In the genomic region with DNA sequence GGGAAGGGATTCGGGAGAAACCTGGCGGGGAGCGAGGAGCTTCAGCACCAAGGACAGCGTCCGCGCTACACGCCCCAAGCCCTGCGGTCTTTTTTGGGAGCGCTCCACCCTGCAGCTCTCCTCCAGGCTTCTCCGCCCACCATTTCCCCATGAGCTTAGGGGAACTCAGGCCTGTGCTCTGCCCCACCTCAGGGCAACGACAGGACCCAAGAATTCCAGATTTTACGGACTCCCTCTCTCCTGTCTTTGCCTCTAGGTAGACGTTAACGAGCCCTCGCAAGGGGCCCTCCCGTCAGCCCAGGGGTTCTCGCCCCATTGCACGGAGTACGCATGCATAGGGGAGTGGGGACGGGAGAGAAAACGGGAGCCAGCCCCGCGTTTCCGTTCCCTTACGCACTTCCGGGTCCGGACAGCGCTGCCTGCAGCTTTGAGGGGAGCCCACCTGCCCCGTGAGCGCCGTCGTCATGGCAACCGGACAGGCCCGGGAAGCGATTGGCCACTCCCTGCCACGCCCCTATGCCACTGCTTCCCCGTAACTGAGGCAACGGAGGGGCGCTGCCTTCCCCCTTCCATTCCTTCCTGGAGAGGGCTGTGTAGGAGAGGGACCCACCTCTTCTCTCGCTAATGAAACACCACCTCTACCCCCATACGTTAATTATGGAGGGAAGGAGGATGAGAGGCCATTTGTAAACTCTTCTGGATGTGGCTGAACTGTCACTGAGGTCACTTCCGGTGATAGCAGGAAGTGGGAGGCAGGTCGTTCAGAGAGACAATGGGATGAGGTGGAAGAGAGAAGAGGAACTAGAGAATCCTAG, we compare ENCODE assay signal across 8 cellular contexts. TPM values are rescaled to one million over a fixed set of nuclear protein-coding genes. Genes with fewer than 3 reads are reported as not detected.
DNase-seq lines count a peak whose midpoint lies in the region; ATAC-seq and TF ChIP-seq lines count a peak whose summit lies in the region.

No MANE protein-coding gene starts in this region.

- no peak overlapping the region for H3K4ac ChIP-seq in H9 (ENCODE audit: low read depth, low read length)

- H2BK5ac ChIP-seq in H9 (ENCODE audit: insufficient read length, low read length), result no peak overlapping the region

- H2AFZ ChIP-seq in H9 (ENCODE audit: low read length) (no peak overlapping the region), mammary epithelial cell (ENCODE audit: low read depth, low read length) (peak overlapping the region; percentile 64)

- peak overlapping the region; percentile 41 for H3K4me2 ChIP-seq in H9 (ENCODE audit: insufficient read depth, insufficient read length, low read length)
- peak overlapping the region; percentile 73 for H3K4me2 ChIP-seq in mammary epithelial cell (ENCODE audit: insufficient read depth, low read depth, low read length)

- POLR2A ChIA-PET in A673 (lab: Charles Lee; ENCODE audit: low non-redundant PET), result no interaction called here

- no TSS peak for BruUV-seq in A673 (replicated peaks; lab: Mats Ljungman, UMichigan)
- BruUV-seq in mammary epithelial cell (replicated peaks; lab: Mats Ljungman, UMichigan), result no TSS peak

- intact Hi-C loops in A673 (cut with micrococcal nuclease; ENCODE audit: unreplicated experiment), result no loop called here
- intact Hi-C loops in mammary epithelial cell (cut with micrococcal nuclease), result no loop called here

- no peaks in the 10 kb centered on the region for H3K79me1 ChIP-seq in H9 (ENCODE audit: insufficient read depth, low read depth, low read length, poor library complexity, severe bottlenecking)

- no peak overlapping the region for H3K14ac ChIP-seq in H9 (ENCODE audit: insufficient read depth, low read length)

- H3K4me1 Mint-ChIP-seq in H9, result peaks cover 5 to 17% of the 10 kb centered on the region in 2 experiments

- H3K36me3 ChIP-seq in A673 (ENCODE audit: insufficient read depth, low read length, poor library complexity, severe bottlenecking) (no peaks in the 10 kb centered on the region), mammary epithelial cell (ENCODE audit: insufficient read depth, low read length) (no peaks in the 10 kb centered on the region), tibial nerve (no peaks in the 10 kb centered on the region)

- H3K9ac ChIP-seq in H9 (ENCODE audit: extremely low read depth, insufficient read length, low read length) (no peak overlapping the region), mammary epithelial cell (ENCODE audit: insufficient read depth, low read length) (no peak overlapping the region)

- in situ Hi-C loops in SK-MEL-5 (cut with HindIII; ENCODE audit: low pct_unique_long_range_greater_than_20kb, low sequenced_read_pairs) (no loop called here), mammary epithelial cell (cut with MboI; ENCODE audit: low sequenced_read_pairs in 2 of 2) (no loop called here)

- no peak overlapping the region for H2AK5ac ChIP-seq in H9 (ENCODE audit: insufficient read length, low read length)

- peaks cover 0 to 1% of the 10 kb centered on the region in 2 experiments; a peak in 1 of 5 replicates for H3K9me3 Mint-ChIP-seq in H9

- peaks cover 7% of the 10 kb centered on the region for H3K23me2 ChIP-seq in H9 (ENCODE audit: insufficient read length, low read depth, low read length, poor library complexity, severe bottlenecking)

- no peak for TF ChIP-seq CTCF in A673 (conservative IDR thresholded peaks at IDR 0.05; ENCODE audit: low read depth, low read length)
- TF ChIP-seq CTCF in H9 (conservative IDR thresholded peaks at IDR 0.05), result no peak
- no peak for TF ChIP-seq CTCF in mammary epithelial cell (conservative IDR thresholded peaks at IDR 0.05 in 1 of 2, IDR thresholded peaks at IDR 0.05 in 1 of 2; ENCODE audit: extremely low read depth in 1 of 2, insufficient read depth in 1 of 2, low read depth in 1 of 2, low read length in 2 of 2)
- no peak for TF ChIP-seq CTCF in tibial nerve (IDR thresholded peaks at IDR 0.05)

- no peak overlapping the region for H4K8ac ChIP-seq in H9 (replicated peaks; ENCODE audit: insufficient read length, low read depth, low read length)

- H3K27me3 ChIP-seq in A673 (replicated peaks; ENCODE audit: insufficient read depth, low read depth, low read length, poor library complexity), result peaks cover 8% of the 10 kb centered on the region
- H3K27me3 ChIP-seq in H9 (ENCODE audit: insufficient read depth, low read length), result no peaks in the 10 kb centered on the region
- H3K27me3 ChIP-seq in mammary epithelial cell (ENCODE audit: insufficient read depth, low read length), result no peaks in the 10 kb centered on the region
- H3K27me3 ChIP-seq in tibial nerve, result peaks cover 0 to 72% of the 10 kb centered on the region in 2 donors

- peaks cover 6% of the 10 kb centered on the region for H3K4me1 ChIP-seq in A673 (ENCODE audit: insufficient read depth, low read length, poor library complexity, severe bottlenecking)
- H3K4me1 ChIP-seq in H9 (ENCODE audit: insufficient read depth, low read length), result no peaks in the 10 kb centered on the region
- peaks cover 24% of the 10 kb centered on the region for H3K4me1 ChIP-seq in mammary epithelial cell (ENCODE audit: insufficient read depth, low read length)
- H3K4me1 ChIP-seq in tibial nerve, result peaks cover 0 to 12% (median 0%) of the 10 kb centered on the region in 4 donors

- H3K18ac ChIP-seq in H9 (ENCODE audit: insufficient read length, low read depth, low read length), result no peak overlapping the region

- H3K36me3 Mint-ChIP-seq in H9 (ENCODE audit: insufficient read depth in 1 of 3, low read depth in 3 of 3), result peaks cover 0 to 4% (median 3%) of the 10 kb centered on the region in 3 experiments; a peak in 1 of 7 replicates

- peak; percentile 76 for ATAC-seq in left lobe of liver
- ATAC-seq in HG02981 (IDR thresholded peaks at IDR 0.05; ENCODE audit: unreplicated experiment), result no peak

- H4K91ac ChIP-seq in H9 (ENCODE audit: insufficient read length, low read depth, low read length), result no peak overlapping the region

- H2BK12ac ChIP-seq in H9 (ENCODE audit: insufficient read length, low read depth, low read length), result no peak overlapping the region

- no peaks in the 10 kb centered on the region for H3K9me3 ChIP-seq in A673 (ENCODE audit: low read depth, low read length, poor library complexity, severe bottlenecking)
- no peaks in the 10 kb centered on the region for H3K9me3 ChIP-seq in H9 (ENCODE audit: control insufficient read depth, low read depth, low read length)
- H3K9me3 ChIP-seq in mammary epithelial cell (replicated peaks; ENCODE audit: insufficient read depth, low read length), result no peaks in the 10 kb centered on the region
- H3K9me3 ChIP-seq in tibial nerve, result peaks cover 0 to 6% (median 0%) of the 10 kb centered on the region in 4 donors

- no peak overlapping the region for H2BK120ac ChIP-seq in H9 (ENCODE audit: low read depth, low read length, poor library complexity, severe bottlenecking)

- H2BK20ac ChIP-seq in H9 (ENCODE audit: low read depth, low read length, poor library complexity, severe bottlenecking), result no peak overlapping the region

- WGBS in H9 (ENCODE audit: extremely low coverage, insufficient read length, low lambda C conversion rate), result no CpG with 5 or more reads among the region's 43 CpGs
- WGBS in mammary epithelial cell (ENCODE audit: low coverage, missing lambda C conversion rate), result 10% methylated on average over 28 of the region's 43 CpGs
- 7 to 14% methylated on average over 41 to 43 of the region's 43 CpGs for WGBS in tibial nerve, 2 donors

- no peak for TF ChIP-seq EP300 in tibial nerve (IDR thresholded peaks at IDR 0.05)

- H3T11ph ChIP-seq in H9 (ENCODE audit: low read length), result no peak overlapping the region

- peak overlapping the region; percentile 48 to 96 (median 92); a peak in 5 of 7 replicates for H3K27ac Mint-ChIP-seq in H9

- CTCF ChIA-PET in A673 (lab: Charles Lee), result no interaction called here
- CTCF ChIA-PET in mammary epithelial cell (lab: Charles Lee; ENCODE audit: low non-redundant PET), result interaction anchor here (0.7 kb wide), 1 partner anchor 67 kb away, joined by 3 read pairs; a partner anchor contains a TSS

- H3K4me3 ChIP-seq in A673 (ENCODE audit: low read depth, low read length, poor library complexity, severe bottlenecking), result peak overlapping the region; percentile 16
- no peak overlapping the region for H3K4me3 ChIP-seq in mammary epithelial cell (replicated peaks in 1 of 3; ENCODE audit: insufficient read depth in 1 of 3, low read depth in 2 of 3, low read length in 3 of 3)
- peak overlapping the region in 1 of 4 donors; percentile 13 for H3K4me3 ChIP-seq in tibial nerve

- no peak overlapping the region for H3K23ac ChIP-seq in H9 (ENCODE audit: insufficient read length, low read depth, low read length)

- H3K79me2 ChIP-seq in H9 (ENCODE audit: insufficient read depth, low read length) (no peaks in the 10 kb centered on the region), mammary epithelial cell (ENCODE audit: insufficient read depth, low read length) (no peaks in the 10 kb centered on the region)

- peak overlapping the region; percentile 71 to 86 for H3K4me3 Mint-ChIP-seq in H9

- H2BK15ac ChIP-seq in H9 (ENCODE audit: low read depth, low read length), result no peak overlapping the region

- H3K27ac ChIP-seq in A673 (ENCODE audit: low read depth, low read length, poor library complexity, severe bottlenecking) (no peak overlapping the region), H9 (ENCODE audit: insufficient read length, low read depth, low read length) (no peak overlapping the region), mammary epithelial cell (ENCODE audit: insufficient read depth, low read depth, low read length) (no peak overlapping the region), tibial nerve (no peak overlapping the region)

- TF ChIP-seq POLR2A in tibial nerve (IDR thresholded peaks at IDR 0.05), result no peak

- DNase-seq in A673 (ENCODE audit: low spot score) (peak; percentile 82), H9 (peak; percentile 96), SK-MEL-5 (ENCODE audit: low read depth, low spot score) (peak; percentile 47), mammary epithelial cell (peak; percentile 54), left lobe of liver (ENCODE audit: low spot score) (no peak), tibial nerve (ENCODE audit: low spot score in 2 of 2) (no peak)
- peak; percentile 22 for DNase-seq in stimulated activated naive CD4-positive, alpha-beta T cell treated with Interleukin-2 at 50 U/mL for 16 hours (lab: John Stamatoyannopoulos, UW)

- no peak overlapping the region for H4K5ac ChIP-seq in H9 (ENCODE audit: insufficient read length, low read depth, low read length)

- dilution Hi-C loops in mammary epithelial cell (cut with HindIII; ENCODE audit: low sequenced_read_pairs), result no loop called here

- H4K20me1 ChIP-seq in H9 (ENCODE audit: control insufficient read depth, insufficient read depth, insufficient read length) (no peaks in the 10 kb centered on the region), mammary epithelial cell (ENCODE audit: insufficient read depth, low read length) (no peaks in the 10 kb centered on the region)

- no peak overlapping the region for H3K56ac ChIP-seq in H9 (ENCODE audit: insufficient read length, low read depth, low read length)

- peaks cover 43% of the 10 kb centered on the region for H3K27me3 Mint-ChIP-seq in H9 (ENCODE audit: low read depth)

RNA-seq across cellular contexts. Expression of a gene that starts 20.8 kb away (rescaled TPM):
- not detected in 2 replicates for total RNA-seq in A673 (2021)
- total RNA-seq in H9 (2021), result 8.8 and 8.9 TPM in 2 replicates
- 0.08 and 0.18 TPM in 2 replicates for total RNA-seq in SK-MEL-5 (2014; rRNA removed; shearing (Covaris generic))
- polyA plus RNA-seq in SK-MEL-5 (2015; cell fraction: cytosol; rRNA removed), result 0.35 and 0.48 TPM in 2 replicates
- polyA plus RNA-seq in SK-MEL-5 (2015; cell fraction: nucleus; rRNA removed), result 0.04 and 0.12 TPM in 2 replicates
- not detected for total RNA-seq in mammary epithelial cell
- polyA plus RNA-seq in mammary epithelial cell, result 0.01 TPM
- polyA minus RNA-seq in mammary epithelial cell, result not detected
- 2.0 TPM for total RNA-seq in left lobe of liver
- 1 to 10 TPM; 1.5 to 6.9 (median 1.7) TPM for total RNA-seq in tibial nerve

RNA-seq across cellular contexts. Expression of a gene that starts 38.3 kb away (rescaled TPM):
- total RNA-seq in A673 (2021) (not detected in 2 replicates), H9 (2021) (not detected in 2 replicates), mammary epithelial cell (not detected), left lobe of liver (not detected), tibial nerve (not detected)
- total RNA-seq in SK-MEL-5 (2014; rRNA removed; shearing (Covaris generic)), result not detected in 2 replicates
- not detected in 2 replicates for polyA plus RNA-seq in SK-MEL-5 (2015; cell fraction: cytosol; rRNA removed)
- not detected in 2 replicates for polyA plus RNA-seq in SK-MEL-5 (2015; cell fraction: nucleus; rRNA removed)
- polyA plus RNA-seq in mammary epithelial cell, result not detected
- not detected for polyA minus RNA-seq in mammary epithelial cell

RNA-seq across cellular contexts. Expression of a gene that starts 42.4 kb away (rescaled TPM):
- total RNA-seq in A673 (2021) (15.4 and 16.5 TPM in 2 replicates), H9 (2021) (15.9 and 16.9 TPM in 2 replicates), mammary epithelial cell (10 to 100 TPM in 1 of 2 donors, 1 to 10 TPM in 1; 3.3 to 14.8 TPM), left lobe of liver (11.1 TPM), tibial nerve (10 to 100 TPM; 16.2 to 31.4 (median 21.3) TPM)
- 5.4 and 7.2 TPM in 2 replicates for total RNA-seq in SK-MEL-5 (2014; rRNA removed; shearing (Covaris generic))
- polyA plus RNA-seq in SK-MEL-5 (2015; cell fraction: cytosol; rRNA removed), result 15.1 and 19.8 TPM in 2 replicates
- polyA plus RNA-seq in SK-MEL-5 (2015; cell fraction: nucleus; rRNA removed), result 18.4 and 28.3 TPM in 2 replicates
- 6.4 TPM for polyA plus RNA-seq in mammary epithelial cell
- 1.7 TPM for polyA minus RNA-seq in mammary epithelial cell

RNA-seq across cellular contexts. Expression of a gene that starts 50.5 kb away (rescaled TPM):
- total RNA-seq in A673 (2021) (11.4 and 13.5 TPM in 2 replicates), H9 (2021) (9.0 and 9.5 TPM in 2 replicates), mammary epithelial cell (1 to 10 TPM; 1.8 to 8.9 TPM), left lobe of liver (5.0 TPM), tibial nerve (1 to 10 TPM; 3.6 to 9.0 (median 5.5) TPM)
- total RNA-seq in SK-MEL-5 (2014; rRNA removed; shearing (Covaris generic)), result 2.2 and 2.4 TPM in 2 replicates
- 10.7 and 12.3 TPM in 2 replicates for polyA plus RNA-seq in SK-MEL-5 (2015; cell fraction: cytosol; rRNA removed)
- 8.4 and 9.9 TPM in 2 replicates for polyA plus RNA-seq in SK-MEL-5 (2015; cell fraction: nucleus; rRNA removed)
- polyA plus RNA-seq in mammary epithelial cell, result 1.4 TPM
- 1.8 TPM for polyA minus RNA-seq in mammary epithelial cell

Comparison
In these comparisons a context has a peak if more than half of its experiments do, and no peak if none do; other contexts are left out.
1. DNase-seq: peak in A673 (single experiment), H9 (single experiment), SK-MEL-5 (single experiment), mammary epithelial cell (single experiment) and stimulated activated naive CD4-positive, alpha-beta T cell treated with Interleukin-2 at 50 U/mL for 16 hours (single experiment); none in left lobe of liver (single experiment) and tibial nerve (0 of 2).